11 cellular contexts compared by ENCODE assay signal in genomic region chr10:102710604-102711003, GRCh38. TPM values are rescaled to one million over a fixed set of nuclear protein-coding genes. Genes with fewer than 3 reads are reported as not detected.
DNase-seq lines count a peak whose midpoint lies in the region; ATAC-seq and TF ChIP-seq lines count a peak whose summit lies in the region.
"Had no signal": no experiment of that assay in that cellular context is flagged by ENCODE, and none has a peak within 500 bp of the region (broad histone marks: within the 10 kb centered on the region; RNA-seq: fewer than 3 reads in every experiment).

No MANE protein-coding gene starts in this region.

- H3K79me2 ChIP-seq in OCI-LY3 (ENCODE audit: low read length) = peaks cover 53% of the 10 kb centered on the region
- H3K79me2 ChIP-seq in smooth muscle cell (ENCODE audit: low read depth) = peaks cover 67% of the 10 kb centered on the region

- H3K4me2 ChIP-seq in OCI-LY3 (ENCODE audit: low read length) (peak overlapping the region; percentile 53), smooth muscle cell (peak overlapping the region; percentile 86)

- H3K9ac ChIP-seq in OCI-LY3 (ENCODE audit: low read length) (no peak overlapping the region), smooth muscle cell (ENCODE audit: low read depth) (peak overlapping the region; percentile 47)

- H4K20me1 ChIP-seq in OCI-LY3 (ENCODE audit: insufficient read depth, low read length) (peaks cover under 1% of the 10 kb centered on the region; the same call in 1 of the 2 replicates), smooth muscle cell (ENCODE audit: low read depth) (peaks cover 23% of the 10 kb centered on the region)

- no peaks in the 10 kb centered on the region for H3K27me3 ChIP-seq in OCI-LY3 (ENCODE audit: low read depth, low read length)
- no peaks in the 10 kb centered on the region for H3K27me3 ChIP-seq in smooth muscle cell (ENCODE audit: low read depth)

- H2AFZ ChIP-seq in OCI-LY3 (ENCODE audit: low read depth, low read length) (no peak overlapping the region), smooth muscle cell (ENCODE audit: low read depth) (no peak overlapping the region)

- H3K9me3 Mint-ChIP-seq in activated T-cell treated with anti-CD3 and anti-CD28 coated beads, Interleukin-2, amount 50 U/mL, for 72 hours = no peaks in the 10 kb centered on the region
- no peaks in the 10 kb centered on the region for H3K9me3 Mint-ChIP-seq in activated naive CD4-positive, alpha-beta T cell treated with anti-CD3 and anti-CD28 coated beads for 36 hours

- no peaks in the 10 kb centered on the region for H3K9me3 ChIP-seq in OCI-LY3 (ENCODE audit: insufficient read depth, low read length)
- no peaks in the 10 kb centered on the region for H3K9me3 ChIP-seq in smooth muscle cell (replicated peaks; ENCODE audit: low read depth)

- ATAC-seq in activated T-cell treated with anti-CD3 and anti-CD28 coated beads, Interleukin-2, amount 50 U/mL, for 72 hours (replicated peaks in 1 of 2) = peak; percentile 7 to 34

- peaks cover 17% of the 10 kb centered on the region for H3F3A ChIP-seq in smooth muscle cell (ENCODE audit: low read depth)

- CTCF ChIA-PET in activated naive CD4-positive, alpha-beta T cell treated with anti-CD3 and anti-CD28 coated beads for 36 hours (lab: Charles Lee) = interaction anchor here (0.6 to 6.1 kb wide), 3 partner anchors 34 to 148 kb away, joined by 3 to 38 read pairs (median 5); no protein-coding TSS in a partner anchor

- peak overlapping the region; percentile 92 for H3K27ac Mint-ChIP-seq in activated T-cell treated with anti-CD3 and anti-CD28 coated beads, Interleukin-2, amount 50 U/mL, for 72 hours
- H3K27ac Mint-ChIP-seq in activated naive CD4-positive, alpha-beta T cell treated with anti-CD3 and anti-CD28 coated beads for 36 hours = no peak overlapping the region
- H3K27ac Mint-ChIP-seq: CD14-positive monocyte had no signal

- peaks cover 57% of the 10 kb centered on the region for H3K4me1 Mint-ChIP-seq in activated T-cell treated with anti-CD3 and anti-CD28 coated beads, Interleukin-2, amount 50 U/mL, for 72 hours (ENCODE audit: low read depth)
- peaks cover 19% of the 10 kb centered on the region for H3K4me1 Mint-ChIP-seq in activated naive CD4-positive, alpha-beta T cell treated with anti-CD3 and anti-CD28 coated beads for 36 hours (ENCODE audit: low read depth)

- TF ChIP-seq CTCF in OCI-LY3 (IDR thresholded peaks at IDR 0.05; ENCODE audit: low read depth, low read length) (no peak), smooth muscle cell (IDR thresholded peaks at IDR 0.05; ENCODE audit: borderline replicate concordance, insufficient read depth, poor library complexity, severe bottlenecking) (no peak)

- H3K4me3 ChIP-seq in OCI-LY3 (ENCODE audit: low read length) (peak overlapping the region; percentile 23; the same call in 1 of the 2 replicates), smooth muscle cell (no peak overlapping the region)

- H3K27ac ChIP-seq in OCI-LY3 (ENCODE audit: low read length) (no peak overlapping the region), smooth muscle cell (ENCODE audit: low read depth) (peak overlapping the region; percentile 91)

- peaks cover 0 to 3% of the 10 kb centered on the region in 2 donors for H3K36me3 Mint-ChIP-seq in activated T-cell treated with anti-CD3 and anti-CD28 coated beads, Interleukin-2, amount 50 U/mL, for 72 hours (ENCODE audit: insufficient read depth in 2 of 2)
- H3K36me3 Mint-ChIP-seq in activated naive CD4-positive, alpha-beta T cell treated with anti-CD3 and anti-CD28 coated beads for 36 hours (ENCODE audit: low read depth) = peaks cover 2% of the 10 kb centered on the region
- H3K36me3 Mint-ChIP-seq: CD14-positive monocyte had no signal

- no peaks in the 10 kb centered on the region for H3K27me3 Mint-ChIP-seq in activated T-cell treated with anti-CD3 and anti-CD28 coated beads, Interleukin-2, amount 50 U/mL, for 72 hours (ENCODE audit: low read depth)
- H3K27me3 Mint-ChIP-seq in activated naive CD4-positive, alpha-beta T cell treated with anti-CD3 and anti-CD28 coated beads for 36 hours (ENCODE audit: low read depth) = no peaks in the 10 kb centered on the region

- H3K4me1 ChIP-seq in OCI-LY3 (ENCODE audit: low read length) (peaks cover 23% of the 10 kb centered on the region), smooth muscle cell (ENCODE audit: low read depth) (peaks cover 22% of the 10 kb centered on the region)

- intact Hi-C loops in activated naive CD4-positive, alpha-beta T cell treated with anti-CD3 and anti-CD28 coated beads for 36 hours (cut with micrococcal nuclease) = loop anchor here (5.0 to 10.0 kb wide), 4 partner anchors 354 to 657 kb away; partner anchors contain the start of genes GBF1, PPRC1 and TAF5

- 10% methylated on average over 4 of the region's 4 CpGs for WGBS in smooth muscle cell (ENCODE audit: low lambda C conversion rate)

- no peaks in the 10 kb centered on the region for H3K36me3 ChIP-seq in OCI-LY3 (replicated peaks; ENCODE audit: low read depth, low read length)
- H3K36me3 ChIP-seq in smooth muscle cell (ENCODE audit: low read depth) = no peaks in the 10 kb centered on the region

- DNase-seq in activated T-cell treated with anti-CD3 and anti-CD28 coated beads, Interleukin-2, amount 50 U/mL, for 72 hours = peak; percentile 27 to 48
- no peak for DNase-seq in activated T-cell treated with anti-CD3 and anti-CD28 coated beads, Interleukin-2, amount 50 U/mL, for 1 hour
- DNase-seq in dedifferentiated amniotic fluid mesenchymal stem cell (ENCODE audit: extremely low spot score) (peak; percentile 62), smooth muscle cell (lab: John Stamatoyannopoulos, UW; ENCODE audit: unreplicated experiment) (no peak), NCI-H748 treated with DMSO at 0.1 percent for 48 hours (lab: John Stamatoyannopoulos, UW) (no peak), NCI-H774 (lab: John Stamatoyannopoulos, UW) (no peak)
- no peak for DNase-seq in activated naive CD4-positive, alpha-beta T cell treated with anti-CD3 and anti-CD28 coated beads for 36 hours
- DNase-seq: activated CD4-positive, alpha-beta T cell treated with anti-CD3 and anti-CD28 coated beads for 4 hours; central memory CD4-positive, alpha-beta T cell had no signal

- peak overlapping the region; percentile 15 to 58 for H3K4me3 Mint-ChIP-seq in activated T-cell treated with anti-CD3 and anti-CD28 coated beads, Interleukin-2, amount 50 U/mL, for 72 hours
- H3K4me3 Mint-ChIP-seq in activated naive CD4-positive, alpha-beta T cell treated with anti-CD3 and anti-CD28 coated beads for 36 hours = no peak overlapping the region
- H3K4me3 Mint-ChIP-seq: CD14-positive monocyte had no signal

RNA-seq across cellular contexts. Expression of gene ARL3, which starts 3.6 kb away (rescaled TPM):
- 1 to 10 TPM; 8.0 to 8.7 TPM for total RNA-seq in activated T-cell treated with anti-CD3 and anti-CD28 coated beads, Interleukin-2, amount 50 U/mL, for 72 hours
- 12.7 and 14.1 TPM in 2 replicates for total RNA-seq in smooth muscle cell
- polyA plus RNA-seq in smooth muscle cell = 30.2 and 31.0 TPM in 2 replicates
- 1 to 10 TPM; 3.9 TPM for total RNA-seq in activated naive CD4-positive, alpha-beta T cell treated with anti-CD3 and anti-CD28 coated beads for 36 hours

RNA-seq across cellular contexts. Expression of gene SFXN2, which starts 3.8 kb away (rescaled TPM):
- 10 to 100 TPM in 1 of 2 donors, 1 to 10 TPM in 1; 7.5 to 10.4 TPM for total RNA-seq in activated T-cell treated with anti-CD3 and anti-CD28 coated beads, Interleukin-2, amount 50 U/mL, for 72 hours
- 2.6 and 2.9 TPM in 2 replicates for total RNA-seq in smooth muscle cell
- polyA plus RNA-seq in smooth muscle cell = 1.7 and 2.0 TPM in 2 replicates
- total RNA-seq in activated naive CD4-positive, alpha-beta T cell treated with anti-CD3 and anti-CD28 coated beads for 36 hours = 1 to 10 TPM; 8.7 to 9.4 TPM

RNA-seq across cellular contexts. Expression of gene WBP1L, which starts 33.1 kb away (rescaled TPM):
- total RNA-seq in activated T-cell treated with anti-CD3 and anti-CD28 coated beads, Interleukin-2, amount 50 U/mL, for 72 hours = 10 to 100 TPM; 19.6 to 20.1 TPM
- 33.9 and 45.3 TPM in 2 replicates for total RNA-seq in smooth muscle cell
- 18.0 and 18.2 TPM in 2 replicates for polyA plus RNA-seq in smooth muscle cell
- 10 to 100 TPM; 10.5 to 11.8 TPM for total RNA-seq in activated naive CD4-positive, alpha-beta T cell treated with anti-CD3 and anti-CD28 coated beads for 36 hours

Comparison
In these comparisons a context has a peak if more than half of its experiments do, and no peak if none do; other contexts are left out.
1. DNase-seq: peak in activated T-cell treated with anti-CD3 and anti-CD28 coated beads, Interleukin-2, amount 50 U/mL, for 72 hours (2 of 2) and dedifferentiated amniotic fluid mesenchymal stem cell (single experiment); none in activated T-cell treated with anti-CD3 and anti-CD28 coated beads, Interleukin-2, amount 50 U/mL, for 1 hour (single experiment), smooth muscle cell (single experiment), NCI-H748 treated with DMSO at 0.1 percent for 48 hours (single experiment), NCI-H774 (single experiment) and activated naive CD4-positive, alpha-beta T cell treated with anti-CD3 and anti-CD28 coated beads for 36 hours (single experiment).